1 cellular context compared by ENCODE assay signal in the genomic region with DNA sequence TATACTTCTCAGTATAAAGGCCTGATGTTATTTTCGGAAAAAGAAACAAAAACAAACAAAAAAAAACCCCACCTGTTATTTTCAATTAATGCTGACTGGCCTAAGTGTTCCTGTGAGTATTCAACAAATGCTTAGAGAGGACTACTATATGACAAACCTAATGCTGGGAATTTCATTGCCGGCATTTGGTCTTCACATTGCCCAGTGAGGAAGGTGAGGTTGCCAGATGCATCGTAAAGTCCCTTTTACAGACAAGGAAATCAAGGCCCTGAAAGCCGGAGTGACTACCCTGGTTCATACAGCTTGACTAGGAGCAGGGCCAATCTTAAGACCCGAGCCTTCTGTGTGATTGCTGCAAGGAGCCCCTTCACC.
TF ChIP-seq lines count a peak whose summit lies in the region.

No MANE protein-coding gene starts in this region.

TF ChIP-seq in liver, 16 proteins besides CTCF, POLR2A, EP300 and RAD21:
- TF ChIP-seq, protein P1, sequence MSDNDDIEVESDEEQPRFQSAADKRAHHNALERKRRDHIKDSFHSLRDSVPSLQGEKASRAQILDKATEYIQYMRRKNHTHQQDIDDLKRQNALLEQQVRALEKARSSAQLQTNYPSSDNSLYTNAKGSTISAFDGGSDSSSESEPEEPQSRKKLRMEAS (IDR thresholded peaks at IDR 0.05), result no peak
- TF ChIP-seq FOXA1 (IDR thresholded peaks at IDR 0.05) (no peak), SP1 (IDR thresholded peaks at IDR 0.05) (no peak), HNF4A (conservative IDR thresholded peaks at IDR 0.05) (no peak), YY1 (IDR thresholded peaks at IDR 0.05) (no peak), EGR1 (IDR thresholded peaks at IDR 0.05; ENCODE audit: low read depth in 2 of 2) (no peak), HNF4G (IDR thresholded peaks at IDR 0.05) (no peak), FOXA2 (IDR thresholded peaks at IDR 0.05) (no peak), GABPA (IDR thresholded peaks at IDR 0.05 in 1 of 2, conservative IDR thresholded peaks at IDR 0.05 in 1 of 2) (no peak), JUND (IDR thresholded peaks at IDR 0.05) (no peak), RXRA (IDR thresholded peaks at IDR 0.05) (no peak), NR2F2 (IDR thresholded peaks at IDR 0.05) (no peak), TAF1 (conservative IDR thresholded peaks at IDR 0.05) (no peak)
- TF ChIP-seq, protein P2, sequence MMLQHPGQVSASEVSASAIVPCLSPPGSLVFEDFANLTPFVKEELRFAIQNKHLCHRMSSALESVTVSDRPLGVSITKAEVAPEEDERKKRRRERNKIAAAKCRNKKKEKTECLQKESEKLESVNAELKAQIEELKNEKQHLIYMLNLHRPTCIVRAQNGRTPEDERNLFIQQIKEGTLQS (IDR thresholded peaks at IDR 0.05), result no peak
- TF ChIP-seq, protein P3, sequence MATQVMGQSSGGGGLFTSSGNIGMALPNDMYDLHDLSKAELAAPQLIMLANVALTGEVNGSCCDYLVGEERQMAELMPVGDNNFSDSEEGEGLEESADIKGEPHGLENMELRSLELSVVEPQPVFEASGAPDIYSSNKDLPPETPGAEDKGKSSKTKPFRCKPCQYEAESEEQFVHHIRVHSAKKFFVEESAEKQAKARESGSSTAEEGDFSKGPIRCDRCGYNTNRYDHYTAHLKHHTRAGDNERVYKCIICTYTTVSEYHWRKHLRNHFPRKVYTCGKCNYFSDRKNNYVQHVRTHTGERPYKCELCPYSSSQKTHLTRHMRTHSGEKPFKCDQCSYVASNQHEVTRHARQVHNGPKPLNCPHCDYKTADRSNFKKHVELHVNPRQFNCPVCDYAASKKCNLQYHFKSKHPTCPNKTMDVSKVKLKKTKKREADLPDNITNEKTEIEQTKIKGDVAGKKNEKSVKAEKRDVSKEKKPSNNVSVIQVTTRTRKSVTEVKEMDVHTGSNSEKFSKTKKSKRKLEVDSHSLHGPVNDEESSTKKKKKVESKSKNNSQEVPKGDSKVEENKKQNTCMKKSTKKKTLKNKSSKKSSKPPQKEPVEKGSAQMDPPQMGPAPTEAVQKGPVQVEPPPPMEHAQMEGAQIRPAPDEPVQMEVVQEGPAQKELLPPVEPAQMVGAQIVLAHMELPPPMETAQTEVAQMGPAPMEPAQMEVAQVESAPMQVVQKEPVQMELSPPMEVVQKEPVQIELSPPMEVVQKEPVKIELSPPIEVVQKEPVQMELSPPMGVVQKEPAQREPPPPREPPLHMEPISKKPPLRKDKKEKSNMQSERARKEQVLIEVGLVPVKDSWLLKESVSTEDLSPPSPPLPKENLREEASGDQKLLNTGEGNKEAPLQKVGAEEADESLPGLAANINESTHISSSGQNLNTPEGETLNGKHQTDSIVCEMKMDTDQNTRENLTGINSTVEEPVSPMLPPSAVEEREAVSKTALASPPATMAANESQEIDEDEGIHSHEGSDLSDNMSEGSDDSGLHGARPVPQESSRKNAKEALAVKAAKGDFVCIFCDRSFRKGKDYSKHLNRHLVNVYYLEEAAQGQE (IDR thresholded peaks at IDR 0.05), result no peak
- TF ChIP-seq, protein P4, sequence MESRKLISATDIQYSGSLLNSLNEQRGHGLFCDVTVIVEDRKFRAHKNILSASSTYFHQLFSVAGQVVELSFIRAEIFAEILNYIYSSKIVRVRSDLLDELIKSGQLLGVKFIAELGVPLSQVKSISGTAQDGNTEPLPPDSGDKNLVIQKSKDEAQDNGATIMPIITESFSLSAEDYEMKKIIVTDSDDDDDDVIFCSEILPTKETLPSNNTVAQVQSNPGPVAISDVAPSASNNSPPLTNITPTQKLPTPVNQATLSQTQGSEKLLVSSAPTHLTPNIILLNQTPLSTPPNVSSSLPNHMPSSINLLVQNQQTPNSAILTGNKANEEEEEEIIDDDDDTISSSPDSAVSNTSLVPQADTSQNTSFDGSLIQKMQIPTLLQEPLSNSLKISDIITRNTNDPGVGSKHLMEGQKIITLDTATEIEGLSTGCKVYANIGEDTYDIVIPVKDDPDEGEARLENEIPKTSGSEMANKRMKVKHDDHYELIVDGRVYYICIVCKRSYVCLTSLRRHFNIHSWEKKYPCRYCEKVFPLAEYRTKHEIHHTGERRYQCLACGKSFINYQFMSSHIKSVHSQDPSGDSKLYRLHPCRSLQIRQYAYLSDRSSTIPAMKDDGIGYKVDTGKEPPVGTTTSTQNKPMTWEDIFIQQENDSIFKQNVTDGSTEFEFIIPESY (IDR thresholded peaks at IDR 0.05), result no peak
